17 cellular contexts compared by ENCODE assay signal in genomic region chr5:163451489-163451888, GRCh38. TPM values are rescaled to one million over a fixed set of nuclear protein-coding genes. Genes with fewer than 3 reads are reported as not detected.
A peak's percentile ranks its signal among the peaks of the same experiment; 100 is the strongest.
DNase-seq lines count a peak whose midpoint lies in the region; ATAC-seq, FAIRE-seq and TF ChIP-seq lines count a peak whose summit lies in the region.
"Had no signal": no experiment of that assay in that cellular context is flagged by ENCODE, and none has a peak within 500 bp of the region (broad histone marks: within the 10 kb centered on the region; RNA-seq: fewer than 3 reads in every experiment).

No MANE protein-coding gene starts in this region.

- no peak overlapping the region for H4K8ac ChIP-seq in H1 (ENCODE audit: extremely low read depth, insufficient read depth, low read length)

- no peak overlapping the region for H3K4me2 ChIP-seq in H1 (ENCODE audit: insufficient read depth in 1 of 2, low read depth in 2 of 2, low read length in 2 of 2)
- H3K4me2 ChIP-seq: BLaER1 had no signal

- no peak overlapping the region for H2BK20ac ChIP-seq in H1 (ENCODE audit: low read length)

- no peak for FAIRE-seq in H1 (lab: Jason Lieb, UNC)
- FAIRE-seq: GM19239, HTR-8/SVneo had no signal

- WGBS in heart right ventricle, 2 donors = 98 to 100% methylated on average over 8 of the region's 8 CpGs
- WGBS in H1 (ENCODE audit: extremely low coverage in 1 of 2, insufficient coverage in 1 of 2, insufficient read length in 1 of 2, insufficient replicate concordance in 2 of 2, low coverage in 1 of 2, low lambda C conversion rate in 2 of 2, missing lambda C conversion rate in 1 of 2), 2 experiments = 97% methylated on average over 8 of the region's 8 CpGs; no CpG with 5 or more reads in 1 of the 2 experiments

- no peak overlapping the region for H2AFZ ChIP-seq in H1 (ENCODE audit: low read length)

- ATAC-seq in Right ventricle myocardium inferior (no peak), heart right ventricle (no peak), HG03039 (IDR thresholded peaks at IDR 0.05; ENCODE audit: unreplicated experiment) (no peak)

- POLR2A ChIA-PET in H1 (lab: Charles Lee; ENCODE audit: partially characterized antibody) = interaction anchor here (1.1 to 5.0 kb wide), 4 partner anchors 9 to 54 kb away, joined by 3 to 61 read pairs (median 7); partner anchors contain the start of genes CCNG1, HMMR, MAT2B and NUDCD2

- no peak overlapping the region for H3K56ac ChIP-seq in H1 (replicated peaks; ENCODE audit: insufficient read length, low read depth, low read length)

- H3K4me3 ChIP-seq in heart right ventricle (no peak overlapping the region), H1 (ENCODE audit: extremely low read depth in 1 of 4, insufficient read depth in 2 of 4, low read depth in 3 of 4, low read length in 4 of 4) (no peak overlapping the region)
- H3K4me3 ChIP-seq: BLaER1 had no signal

- H3K4ac ChIP-seq in H1 (replicated peaks; ENCODE audit: insufficient read length, low read depth, low read length) = no peak overlapping the region

- no peak overlapping the region for H3K14ac ChIP-seq in H1 (ENCODE audit: insufficient read length)

- H3K79me2 ChIP-seq in H1 (ENCODE audit: control insufficient read depth in 1 of 2, insufficient read depth in 2 of 2, low read length in 2 of 2) = no peaks in the 10 kb centered on the region; a peak in 1 of 4 replicates

- no peak overlapping the region for H3K27ac ChIP-seq in heart right ventricle
- no peak overlapping the region for H3K27ac ChIP-seq in H1 (ENCODE audit: low read depth, low read length)
- H3K27ac ChIP-seq: 22Rv1, BLaER1 had no signal

- H3K4me1 ChIP-seq in heart right ventricle = no peaks in the 10 kb centered on the region
- no peaks in the 10 kb centered on the region for H3K4me1 ChIP-seq in H1 (replicated peaks in 1 of 4; ENCODE audit: control insufficient read depth in 3 of 4, insufficient read depth in 4 of 4, low read length in 3 of 4)
- H3K4me1 ChIP-seq: BLaER1, Caco-2 had no signal

- no peak overlapping the region for H4K5ac ChIP-seq in H1 (ENCODE audit: insufficient read length, low read depth, low read length)

- no peak overlapping the region for H3K23ac ChIP-seq in H1 (ENCODE audit: insufficient read length)

- H3K9me3 ChIP-seq in heart right ventricle (no peaks in the 10 kb centered on the region), H1 (ENCODE audit: insufficient read depth in 2 of 2, low read depth in 1 of 2, low read length in 1 of 2) (no peaks in the 10 kb centered on the region)
- H3K9me3 ChIP-seq: BLaER1, Caco-2 had no signal

- no peak for TF ChIP-seq POLR2A in H1 (IDR thresholded peaks at IDR 0.05; ENCODE audit: control extremely low read depth in 1 of 2, low read depth in 2 of 2, low read length in 2 of 2)

- no peaks in the 10 kb centered on the region; the same call in 1 of the 2 replicates for H3K79me1 ChIP-seq in H1 (ENCODE audit: low read depth, low read length)

- intact Hi-C loops in Right ventricle myocardium inferior (cut with DNase I) = no loop called here
- intact Hi-C loops in heart right ventricle (cut with DNase I) = loop anchor here in 1 of 10 donors (10.0 kb wide), 1 partner anchor 53 kb away; the partner anchor contains the start of gene MAT2B

- no peaks in the 10 kb centered on the region for H4K20me1 ChIP-seq in H1 (replicated peaks in 1 of 2; ENCODE audit: control insufficient read depth in 1 of 2, insufficient read depth in 2 of 2, low read length in 2 of 2)

- H2BK15ac ChIP-seq in H1 (ENCODE audit: low read length) = no peak overlapping the region

- TF ChIP-seq RAD21 in H1 (IDR thresholded peaks at IDR 0.05 in 1 of 2, conservative IDR thresholded peaks at IDR 0.05 in 1 of 2; ENCODE audit: low read depth in 2 of 2, low read length in 2 of 2) = no peak

- H3K36me3 ChIP-seq in heart right ventricle = peaks cover 0 to 100% (median 20%) of the 10 kb centered on the region in 9 donors
- H3K36me3 ChIP-seq in H1 (ENCODE audit: control insufficient read depth in 2 of 4, insufficient read depth in 4 of 4, low read length in 3 of 4) = peaks cover 4 to 73% (median 24%) of the 10 kb centered on the region in 4 experiments; a peak in 7 of 8 replicates

- DNase-seq in Right ventricle myocardium inferior (ENCODE audit: missing footprints) = peak; percentile 62
- no peak for DNase-seq in heart right ventricle
- no peak for DNase-seq in H1 (ENCODE audit: low read depth in 1 of 2, low spot score in 2 of 2)
- no peak for DNase-seq in mesenteric fat pad (ENCODE audit: low spot score)
- DNase-seq in NCI-H1417 treated with DMSO at 0.1 percent for 48 hours (lab: John Stamatoyannopoulos, UW) = no peak
- DNase-seq: AML-193; Caco-2; CD8-positive, alpha-beta memory T cell; DND-41; GDM1; HCEC 1CT; HFFc6 had no signal

- H3K18ac ChIP-seq in H1 (ENCODE audit: extremely low read depth, low read length) = no peak overlapping the region

- no peak overlapping the region for H2AK5ac ChIP-seq in H1 (ENCODE audit: low read depth, low read length)

- no peak for TF ChIP-seq EP300 in H1 (IDR thresholded peaks at IDR 0.05; ENCODE audit: borderline replicate concordance in 1 of 2, low read depth in 2 of 2, low read length in 2 of 2)

- H3K9ac ChIP-seq in H1 (replicated peaks in 1 of 4; ENCODE audit: extremely low read depth in 1 of 4, low read depth in 3 of 4, low read length in 3 of 4) = no peak overlapping the region
- H3K9ac ChIP-seq: BLaER1 had no signal

- H3K27me3 ChIP-seq in heart right ventricle (no peaks in the 10 kb centered on the region), H1 (replicated peaks in 1 of 4; ENCODE audit: control insufficient read depth in 3 of 4, extremely low read depth in 1 of 4, insufficient read depth in 3 of 4, low read length in 3 of 4) (no peaks in the 10 kb centered on the region)
- H3K27me3 ChIP-seq: BLaER1 had no signal

- H2BK5ac ChIP-seq in H1 (ENCODE audit: low read depth, low read length) = no peak overlapping the region

- H3K23me2 ChIP-seq in H1 (ENCODE audit: low read depth, low read length) = peaks cover 2% of the 10 kb centered on the region; the same call in 1 of the 2 replicates

- H4K91ac ChIP-seq in H1 (replicated peaks; ENCODE audit: insufficient read length, low read length) = no peak overlapping the region

- TF ChIP-seq CTCF in heart right ventricle (IDR thresholded peaks at IDR 0.05) = no peak
- no peak for TF ChIP-seq CTCF in H1 (IDR thresholded peaks at IDR 0.05; ENCODE audit: control extremely low read depth in 1 of 3, insufficient read depth in 1 of 3, low read depth in 1 of 3, low read length in 3 of 3)

- CTCF ChIA-PET in H1 (lab: Charles Lee; ENCODE audit: partially characterized antibody) = no interaction called here

- no peak overlapping the region for H2BK120ac ChIP-seq in H1 (replicated peaks; ENCODE audit: low read depth, low read length)

- no peak overlapping the region for H2BK12ac ChIP-seq in H1 (ENCODE audit: low read depth, low read length)

RNA-seq across cellular contexts. Expression of gene NUDCD2, which starts 8.4 kb away (rescaled TPM):
- 11.8 TPM for total RNA-seq in Right ventricle myocardium inferior
- total RNA-seq in heart right ventricle = 10 to 100 TPM in 8 of 10 donors, 1 to 10 TPM in 2; 9.3 to 17.1 (median 12.7) TPM
- 1 to 10 TPM; 4.0 to 4.1 TPM for polyA plus RNA-seq in heart right ventricle
- total RNA-seq in H1 (2021; fragmentation: NEBNext Ultra II Directional; extraction: Animal tissue kit (Norgen Biotek cat#: 25700)) = 48.5 and 59.5 TPM in 2 replicates
- polyA plus RNA-seq in H1 (2011; rRNA removed) = 6.8 and 12.2 TPM in 2 replicates
- polyA plus RNA-seq in H1 (2011; cell fraction: cytosol; rRNA removed) = 21.8 TPM
- polyA plus RNA-seq in H1 (2011; cell fraction: nucleus; rRNA removed) = 8.5 TPM
- 29.4 to 50.6 TPM (median 38.4 TPM) in 4 replicates for polyA plus RNA-seq in H1 (2012, experiment 1 of 2)
- polyA plus RNA-seq in H1 (2012, experiment 2 of 2) = 4.4 TPM
- polyA plus RNA-seq in H1 (2013, experiment 1 of 2) = 22.5 TPM
- 23.9 TPM for polyA plus RNA-seq in H1 (2013, experiment 2 of 2)
- polyA minus RNA-seq in H1 (2011; rRNA and poly(A)+ RNA removed) = 5.1 and 6.6 TPM in 2 replicates
- polyA minus RNA-seq in H1 (2011; cell fraction: cytosol; rRNA and poly(A)+ RNA removed) = 4.0 TPM
- polyA minus RNA-seq in H1 (2011; cell fraction: nucleus; rRNA and poly(A)+ RNA removed) = 9.3 TPM
- 19.0 TPM for total RNA-seq in mesenteric fat pad

RNA-seq across cellular contexts. Expression of gene HMMR, which starts 8.9 kb away (rescaled TPM):
- total RNA-seq in Right ventricle myocardium inferior (0.92 TPM), heart right ventricle (1 to 10 TPM in 4 of 10 donors, under 1 TPM in 6; 0.10 to 4.0 (median 0.47) TPM), mesenteric fat pad (0.32 TPM)
- polyA plus RNA-seq in heart right ventricle (under 1 TPM; 0.20 to 0.59 TPM), H1 (2011; rRNA removed) (8.2 and 17.5 TPM in 2 replicates)
- 70.6 and 77.3 TPM in 2 replicates for total RNA-seq in H1 (2021; fragmentation: NEBNext Ultra II Directional; extraction: Animal tissue kit (Norgen Biotek cat#: 25700))
- polyA plus RNA-seq in H1 (2011; cell fraction: cytosol; rRNA removed) = 24.3 TPM
- polyA plus RNA-seq in H1 (2011; cell fraction: nucleus; rRNA removed) = 6.2 TPM
- 26.3 to 52.3 TPM (median 32.2 TPM) in 4 replicates for polyA plus RNA-seq in H1 (2012, experiment 1 of 2)
- 2.5 TPM for polyA plus RNA-seq in H1 (2012, experiment 2 of 2)
- polyA plus RNA-seq in H1 (2013, experiment 1 of 2) = 96.7 TPM
- 94.3 TPM for polyA plus RNA-seq in H1 (2013, experiment 2 of 2)
- polyA minus RNA-seq in H1 (2011; rRNA and poly(A)+ RNA removed) = 14.3 and 18.1 TPM in 2 replicates
- 19.7 TPM for polyA minus RNA-seq in H1 (2011; cell fraction: cytosol; rRNA and poly(A)+ RNA removed)
- 32.9 TPM for polyA minus RNA-seq in H1 (2011; cell fraction: nucleus; rRNA and poly(A)+ RNA removed)

RNA-seq across cellular contexts. Expression of gene CCNG1, which starts 14.1 kb away (rescaled TPM):
- total RNA-seq in Right ventricle myocardium inferior (94.2 TPM), heart right ventricle (100 to 1,000 TPM in 2 of 10 donors, 10 to 100 TPM in 8; 47.1 to 137 (median 70.4) TPM), mesenteric fat pad (82.7 TPM)
- polyA plus RNA-seq in heart right ventricle (10 to 100 TPM; 37.0 to 57.8 TPM), H1 (2011; rRNA removed) (84.2 and 165 TPM in 2 replicates)
- 363 and 369 TPM in 2 replicates for total RNA-seq in H1 (2021; fragmentation: NEBNext Ultra II Directional; extraction: Animal tissue kit (Norgen Biotek cat#: 25700))
- 161 TPM for polyA plus RNA-seq in H1 (2011; cell fraction: cytosol; rRNA removed)
- 578 TPM for polyA plus RNA-seq in H1 (2011; cell fraction: nucleus; rRNA removed)
- polyA plus RNA-seq in H1 (2012, experiment 1 of 2) = 406 to 539 TPM (median 492 TPM) in 4 replicates
- 47.5 TPM for polyA plus RNA-seq in H1 (2012, experiment 2 of 2)
- 418 TPM for polyA plus RNA-seq in H1 (2013, experiment 1 of 2)
- polyA plus RNA-seq in H1 (2013, experiment 2 of 2) = 323 TPM
- 199 and 395 TPM in 2 replicates for polyA minus RNA-seq in H1 (2011; rRNA and poly(A)+ RNA removed)
- polyA minus RNA-seq in H1 (2011; cell fraction: cytosol; rRNA and poly(A)+ RNA removed) = 114 TPM
- polyA minus RNA-seq in H1 (2011; cell fraction: nucleus; rRNA and poly(A)+ RNA removed) = 471 TPM

RNA-seq across cellular contexts. Expression of gene MAT2B, which starts 53.9 kb away (rescaled TPM):
- total RNA-seq in Right ventricle myocardium inferior (59.1 TPM), heart right ventricle (10 to 100 TPM; 48.4 to 63.2 (median 56.9) TPM), mesenteric fat pad (34.3 TPM)
- polyA plus RNA-seq in heart right ventricle (10 to 100 TPM; 22.9 to 34.6 TPM), H1 (2011; rRNA removed) (18.7 and 33.9 TPM in 2 replicates)
- 64.1 and 65.2 TPM in 2 replicates for total RNA-seq in H1 (2021; fragmentation: NEBNext Ultra II Directional; extraction: Animal tissue kit (Norgen Biotek cat#: 25700))
- polyA plus RNA-seq in H1 (2011; cell fraction: cytosol; rRNA removed) = 45.9 TPM
- polyA plus RNA-seq in H1 (2011; cell fraction: nucleus; rRNA removed) = 19.2 TPM
- polyA plus RNA-seq in H1 (2012, experiment 1 of 2) = 45.1 to 66.2 TPM (median 56.0 TPM) in 4 replicates
- 8.1 TPM for polyA plus RNA-seq in H1 (2012, experiment 2 of 2)
- 37.6 TPM for polyA plus RNA-seq in H1 (2013, experiment 1 of 2)
- polyA plus RNA-seq in H1 (2013, experiment 2 of 2) = 37.6 TPM
- polyA minus RNA-seq in H1 (2011; rRNA and poly(A)+ RNA removed) = 51.2 and 74.4 TPM in 2 replicates
- polyA minus RNA-seq in H1 (2011; cell fraction: cytosol; rRNA and poly(A)+ RNA removed) = 32.3 TPM
- polyA minus RNA-seq in H1 (2011; cell fraction: nucleus; rRNA and poly(A)+ RNA removed) = 43.0 TPM

Comparison
In these comparisons a context has a peak if more than half of its experiments do, and no peak if none do; other contexts are left out.
1. RNA of gene HMMR, which starts 8.9 kb away (total RNA-seq): 70.6 to 77.3 TPM in H1; 0.92 TPM in Right ventricle myocardium inferior (single experiment), 0.10 to 4.0 TPM in heart right ventricle and 0.32 TPM in mesenteric fat pad (single experiment); every median in the first group is over 10 times any median in the second.